1 cellular context compared by ENCODE assay signal in the genomic region with DNA sequence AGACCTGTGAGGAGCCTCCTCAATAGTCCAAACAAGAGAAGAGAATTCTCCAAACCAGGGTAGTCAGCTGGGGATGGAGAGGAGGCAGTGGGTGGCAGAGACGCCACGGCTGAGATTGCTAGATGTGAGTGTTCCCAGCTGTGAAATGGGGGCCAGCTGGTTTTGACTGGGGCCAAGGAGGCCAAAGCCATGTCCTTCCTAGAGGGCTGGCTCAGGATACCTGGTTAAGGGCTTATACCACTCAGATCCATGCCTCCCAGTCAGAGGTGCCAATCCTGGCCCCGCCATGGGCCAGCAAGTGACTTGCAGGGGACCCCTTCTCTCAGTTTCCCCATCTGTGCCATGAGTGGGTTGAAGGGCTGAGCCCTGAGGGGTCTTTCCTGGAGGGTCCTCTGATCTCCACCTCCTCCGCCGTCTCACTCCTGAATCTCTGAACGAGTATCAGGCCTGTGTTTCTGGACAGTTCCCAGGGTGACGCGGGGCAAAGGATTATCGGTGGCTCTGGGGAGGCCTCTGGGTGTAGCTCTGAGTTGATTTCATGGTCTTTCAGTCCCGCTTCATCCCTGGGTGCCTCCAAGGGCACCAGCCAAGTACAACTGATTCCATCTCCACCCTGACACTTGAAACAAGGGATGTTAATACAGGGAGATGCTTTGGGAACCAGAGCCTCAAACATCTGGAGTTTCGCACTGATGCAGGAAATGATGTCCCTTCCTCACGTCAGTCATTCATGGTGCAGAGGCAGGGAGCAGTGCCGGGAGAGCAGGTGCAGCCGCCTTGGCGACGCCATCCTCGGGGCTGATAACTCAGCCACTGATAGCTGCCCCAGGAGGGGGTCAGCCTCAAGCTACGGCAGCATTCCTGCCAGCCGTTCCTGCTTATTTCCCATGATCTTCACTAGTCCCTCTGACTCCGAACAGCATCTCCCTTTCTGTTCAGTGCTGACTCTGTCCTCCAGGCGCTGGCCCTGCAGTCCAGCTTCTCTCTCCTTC.
TF ChIP-seq lines count a peak whose summit lies in the region.

No MANE protein-coding gene starts in this region.

TF ChIP-seq in H1, 55 proteins besides CTCF, POLR2A, EP300 and RAD21:
- TF ChIP-seq TCF12 (IDR thresholded peaks at IDR 0.05; ENCODE audit: low read depth, low read length) = no peak
- no peak for TF ChIP-seq SIN3A (conservative IDR thresholded peaks at IDR 0.05 in 1 of 2, IDR thresholded peaks at IDR 0.05 in 1 of 2; ENCODE audit: low read depth in 1 of 2, low read length in 2 of 2)
- no peak for TF ChIP-seq TBP (IDR thresholded peaks at IDR 0.05; ENCODE audit: low read depth, low read length)
- no peak for TF ChIP-seq KDM4A (IDR thresholded peaks at IDR 0.05; ENCODE audit: low read depth, low read length, severe bottlenecking)
- TF ChIP-seq TAF1 (IDR thresholded peaks at IDR 0.05; ENCODE audit: low read depth, low read length) = no peak
- no peak for TF ChIP-seq RXRA (IDR thresholded peaks at IDR 0.05; ENCODE audit: insufficient read depth, low read depth, low read length)
- TF ChIP-seq, protein P1, sequence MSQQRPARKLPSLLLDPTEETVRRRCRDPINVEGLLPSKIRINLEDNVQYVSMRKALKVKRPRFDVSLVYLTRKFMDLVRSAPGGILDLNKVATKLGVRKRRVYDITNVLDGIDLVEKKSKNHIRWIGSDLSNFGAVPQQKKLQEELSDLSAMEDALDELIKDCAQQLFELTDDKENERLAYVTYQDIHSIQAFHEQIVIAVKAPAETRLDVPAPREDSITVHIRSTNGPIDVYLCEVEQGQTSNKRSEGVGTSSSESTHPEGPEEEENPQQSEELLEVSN (IDR thresholded peaks at IDR 0.05) = no peak
